23 cellular contexts compared by ENCODE assay signal in the genomic region with DNA sequence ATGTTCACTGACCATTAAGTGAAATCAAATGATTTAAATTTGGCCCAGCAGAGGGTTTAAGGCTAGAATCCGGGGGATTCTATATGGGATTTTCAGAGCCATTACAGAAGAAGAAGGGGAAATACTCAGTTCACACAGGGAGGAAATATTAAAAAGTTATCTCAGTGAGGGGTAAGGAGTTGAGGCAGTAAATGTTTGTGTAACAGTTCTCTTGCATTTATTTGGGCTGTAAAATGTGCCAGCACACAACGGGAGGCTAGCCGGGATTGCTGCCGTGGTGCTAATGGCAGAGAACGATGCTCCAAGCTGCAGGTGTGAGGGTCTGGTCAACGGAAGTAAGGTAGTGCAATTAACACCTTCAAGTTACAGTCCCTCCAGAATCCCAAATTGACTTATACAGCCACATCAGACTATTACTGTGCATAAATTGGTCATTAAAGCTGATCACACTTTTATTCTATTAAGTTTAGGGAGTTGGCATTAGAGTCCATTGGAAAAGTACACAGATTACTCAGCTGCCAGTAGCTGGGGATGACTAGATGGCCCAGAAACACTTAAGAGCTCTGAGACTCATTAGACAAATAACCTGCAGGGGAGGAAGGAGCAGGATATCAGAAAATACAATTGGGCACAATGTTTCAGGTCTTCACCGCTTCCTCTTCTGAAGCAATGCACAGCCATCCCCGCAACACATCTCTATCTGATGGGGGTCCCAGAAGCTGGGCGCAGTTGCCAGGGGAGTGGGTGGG. TPM values are rescaled to one million over a fixed set of nuclear protein-coding genes. Genes with fewer than 3 reads are reported as not detected.
"Had no signal": no experiment of that assay in that cellular context is flagged by ENCODE, and none has a peak within 500 bp of the region (broad histone marks: within the 10 kb centered on the region; RNA-seq: fewer than 3 reads in every experiment).

No MANE protein-coding gene starts in this region.

- H3K9ac ChIP-seq: neural progenitor cell had no signal

- H2AFZ ChIP-seq: neural progenitor cell had no signal

- DNase-seq: activated CD4-positive, alpha-beta T cell treated with anti-CD3 and anti-CD28 coated beads, Interleukin-2, amount 50 U/mL, for 1 hour; activated CD8-positive, alpha-beta memory T cell treated with anti-CD3 and anti-CD28 coated beads, Interleukin-2, amount 50 U/mL, for 4 hours; activated naive CD4-positive, alpha-beta T cell treated with anti-CD3 and anti-CD28 coated beads, Interleukin-2, amount 50 U/mL, for 16 hours; activated T-cell treated with anti-CD3 and anti-CD28 coated beads, Interleukin-2, amount 50 U/mL, for 4 hours; aorta; brain microvascular endothelial cell; colonic mucosa; heart left ventricle; kidney; mucosa of descending colon; naive B cell; stimulated activated CD4-positive, alpha-beta T cell treated with anti-CD3 and anti-CD28 coated beads, Interleukin-2, amount 100 ng/mL, for 24 hours; stimulated activated naive CD4-positive, alpha-beta T cell treated with Interleukin-2 at 50 U/mL for 16 hours; substantia nigra; T1000; tibial artery had no signal

- H3K4me1 ChIP-seq: colonic mucosa, gastroesophageal sphincter, neural progenitor cell, prostate gland, tibial artery had no signal

- H3K27ac ChIP-seq: brain microvascular endothelial cell, colonic mucosa, gastroesophageal sphincter, heart left ventricle, neural progenitor cell, prostate gland, right atrium auricular region, tibial artery had no signal

- H3K9me3 ChIP-seq: colonic mucosa, gastroesophageal sphincter, heart left ventricle, mucosa of descending colon, prostate gland, right atrium auricular region, tibial artery had no signal

- H3K4me2 ChIP-seq: neural progenitor cell had no signal

- H3K27me3 ChIP-seq: brain microvascular endothelial cell, colonic mucosa, gastroesophageal sphincter, heart left ventricle, neural progenitor cell, right atrium auricular region, tibial artery had no signal

- H3K36me3 ChIP-seq: brain microvascular endothelial cell, colonic mucosa, heart left ventricle, neural progenitor cell, prostate gland, right atrium auricular region had no signal

- H3K4me3 ChIP-seq: colonic mucosa, gastroesophageal sphincter, heart left ventricle, mucosa of descending colon, neural progenitor cell, prostate gland, right atrium auricular region, tibial artery had no signal

- FAIRE-seq: kidney, urothelium cell line had no signal

- ATAC-seq: activated CD4-positive, CD25-positive, alpha-beta regulatory T cell treated with anti-CD3 and anti-CD28 coated beads, Interleukin-2, amount 50 U/mL, for 24 hours; activated T-cell treated with anti-CD3 and anti-CD28 coated beads, Interleukin-2, amount 50 U/mL, for 4 hours; gastroesophageal sphincter; heart left ventricle; left lobe of liver; mucosa of descending colon had no signal

RNA-seq across cellular contexts. Expression of a gene that starts 31.3 kb away (rescaled TPM):
- total RNA-seq: activated T-cell treated with anti-CD3 and anti-CD28 coated beads, Interleukin-2, amount 50 U/mL, for 4 hours had no signal
